16 cellular contexts compared by ENCODE assay signal in genomic region chr1:35864813-35865212, GRCh38.
"Had no signal": no experiment of that assay in that cellular context is flagged by ENCODE, and none has a peak within 500 bp of the region (broad histone marks: within the 10 kb centered on the region; RNA-seq: fewer than 3 reads in every experiment).

No MANE protein-coding gene starts in this region.

- H3K27me3 ChIP-seq: thyroid gland had no signal

- DNase-seq: activated B cell treated with CpG ODN at 0.5 μM for 24 hours; activated CD4-positive, alpha-beta T cell treated with anti-CD3 and anti-CD28 coated beads, Interleukin-2, amount 10 ng/mL, durations not matched to agents 24 days and 14 days; activated CD8-positive, alpha-beta memory T cell treated with anti-CD3 and anti-CD28 coated beads, Interleukin-2, amount 50 U/mL, for 4 hours; activated CD8-positive, alpha-beta T cell treated with anti-CD3 and anti-CD28 coated beads, Interleukin-2, amount 10 ng/mL, durations not matched to agents 7 days and 5 days; activated effector memory CD4-positive, alpha-beta T cell treated with anti-CD3 and anti-CD28 coated beads, Interleukin-2, amount 50 U/mL, for 16 hours; activated T-cell treated with anti-CD3 and anti-CD28 coated beads, Interleukin-2, amount 50 U/mL, for 48 hours; central memory CD4-positive, alpha-beta T cell; effector memory CD4-positive, alpha-beta T cell; foreskin keratinocyte; mammary epithelial cell; naive B cell; stimulated activated CD4-positive, alpha-beta T cell treated with anti-CD3 and anti-CD28 coated beads, Interleukin-2, amount 100 ng/mL, for 48 hours; thyroid gland had no signal

- ATAC-seq: activated CD8-positive, alpha-beta T cell treated with anti-CD3 and anti-CD28 coated beads, Interleukin-2, amount 10 ng/mL, durations not matched to agents 7 days and 5 days; activated naive CD4-positive, alpha-beta T cell treated with anti-CD3 and anti-CD28 coated beads, Interleukin-2, amount 50 U/mL, for 72 hours; foreskin keratinocyte; stimulated activated memory B cell treated with anti-CD40 and anti-IgM and Interleukin-4, amounts not matched to agents 10 μg/mL and 1 μg/mL and 100 μg/mL, for 72 hours had no signal

- H3K4me3 Mint-ChIP-seq: activated B cell treated with CpG ODN at 0.5 μM for 24 hours; activated CD4-positive, alpha-beta T cell treated with anti-CD3 and anti-CD28 coated beads, Interleukin-2, amount 10 ng/mL, durations not matched to agents 24 days and 14 days; activated CD8-positive, alpha-beta T cell treated with anti-CD3 and anti-CD28 coated beads, Interleukin-2, amount 10 ng/mL, durations not matched to agents 7 days and 5 days; stimulated activated memory B cell treated with anti-CD40 and anti-IgM and Interleukin-4, amounts not matched to agents 10 μg/mL and 1 μg/mL and 100 μg/mL, for 72 hours had no signal

- H3K27ac Mint-ChIP-seq: activated B cell treated with CpG ODN at 0.5 μM for 24 hours; activated CD4-positive, alpha-beta T cell treated with anti-CD3 and anti-CD28 coated beads, Interleukin-2, amount 10 ng/mL, durations not matched to agents 24 days and 14 days; activated CD8-positive, alpha-beta T cell treated with anti-CD3 and anti-CD28 coated beads, Interleukin-2, amount 10 ng/mL, durations not matched to agents 7 days and 5 days; activated naive CD4-positive, alpha-beta T cell treated with anti-CD3 and anti-CD28 coated beads, Interleukin-2, amount 50 U/mL, for 72 hours; stimulated activated memory B cell treated with anti-CD40 and anti-IgM and Interleukin-4, amounts not matched to agents 10 μg/mL and 1 μg/mL and 100 μg/mL, for 72 hours had no signal

- H3K27me3 Mint-ChIP-seq: activated B cell treated with CpG ODN at 0.5 μM for 24 hours; naive B cell; stimulated activated memory B cell treated with anti-CD40 and anti-IgM and Interleukin-4, amounts not matched to agents 10 μg/mL and 1 μg/mL and 100 μg/mL, for 72 hours had no signal

- H3K4me1 Mint-ChIP-seq: activated B cell treated with CpG ODN at 0.5 μM for 24 hours; activated CD4-positive, alpha-beta T cell treated with anti-CD3 and anti-CD28 coated beads, Interleukin-2, amount 10 ng/mL, durations not matched to agents 24 days and 14 days; stimulated activated memory B cell treated with anti-CD40 and anti-IgM and Interleukin-4, amounts not matched to agents 10 μg/mL and 1 μg/mL and 100 μg/mL, for 72 hours had no signal

- H3K36me3 ChIP-seq: thyroid gland had no signal

- H3K4me3 ChIP-seq: coronary artery, thyroid gland had no signal

- H3K36me3 Mint-ChIP-seq: activated naive CD4-positive, alpha-beta T cell treated with anti-CD3 and anti-CD28 coated beads, Interleukin-2, amount 50 U/mL, for 72 hours; naive B cell; stimulated activated memory B cell treated with anti-CD40 and anti-IgM and Interleukin-4, amounts not matched to agents 10 μg/mL and 1 μg/mL and 100 μg/mL, for 72 hours had no signal

- H3K4me1 ChIP-seq: foreskin keratinocyte, thyroid gland had no signal

- H3K27ac ChIP-seq: coronary artery, foreskin keratinocyte, thyroid gland had no signal

- H3K9me3 Mint-ChIP-seq: activated B cell treated with CpG ODN at 0.5 μM for 24 hours; activated CD4-positive, alpha-beta T cell treated with anti-CD3 and anti-CD28 coated beads, Interleukin-2, amount 10 ng/mL, durations not matched to agents 24 days and 14 days; activated naive CD4-positive, alpha-beta T cell treated with anti-CD3 and anti-CD28 coated beads, Interleukin-2, amount 50 U/mL, for 72 hours; naive B cell; stimulated activated memory B cell treated with anti-CD40 and anti-IgM and Interleukin-4, amounts not matched to agents 10 μg/mL and 1 μg/mL and 100 μg/mL, for 72 hours had no signal

- H3K9me3 ChIP-seq: thyroid gland had no signal
